In genomic region chr1:63189677-63190076, GRCh38 we compare ENCODE assay signal across 11 cellular contexts.
A peak's percentile ranks its signal among the peaks of the same experiment; 100 is the strongest.
DNase-seq lines count a peak whose midpoint lies in the region; ATAC-seq and TF ChIP-seq lines count a peak whose summit lies in the region.
"Had no signal": no experiment of that assay in that cellular context is flagged by ENCODE, and none has a peak within 500 bp of the region (broad histone marks: within the 10 kb centered on the region; RNA-seq: fewer than 3 reads in every experiment).

No MANE protein-coding gene starts in this region.

- H3K27me3 ChIP-seq in breast epithelium (no peaks in the 10 kb centered on the region), brain microvascular endothelial cell (replicated peaks) (no peaks in the 10 kb centered on the region), PC-9 (ENCODE audit: insufficient read depth, low read depth) (no peaks in the 10 kb centered on the region)
- H3K27me3 ChIP-seq: uterus had no signal

- H3K4me1 ChIP-seq in breast epithelium (no peaks in the 10 kb centered on the region), PC-9 (replicated peaks; ENCODE audit: insufficient read depth) (no peaks in the 10 kb centered on the region)
- H3K4me1 ChIP-seq: uterus had no signal

- POLR2A ChIA-PET in MCF 10A (lab: Yijun Ruan, JAX) (no interaction called here), PC-9 (lab: Charles Lee; ENCODE audit: unreplicated experiment) (no interaction called here)

- TF ChIP-seq POLR2A in breast epithelium (IDR thresholded peaks at IDR 0.05): no peak

- H3K36me3 ChIP-seq in breast epithelium (no peaks in the 10 kb centered on the region), brain microvascular endothelial cell (replicated peaks) (no peaks in the 10 kb centered on the region), PC-9 (ENCODE audit: low read depth) (no peaks in the 10 kb centered on the region)
- H3K36me3 ChIP-seq: uterus had no signal

- CTCF ChIA-PET in MCF 10A (lab: Yijun Ruan, JAX): interaction anchor here (0.6 to 2.9 kb wide), 8 partner anchors 9 to 348 kb away, joined by 3 to 10 read pairs (median 4); no protein-coding TSS in a partner anchor
- CTCF ChIA-PET in PC-9 (lab: Charles Lee): no interaction called here

- no peak overlapping the region for H3K4me3 Mint-ChIP-seq in MCF 10A (ENCODE audit: unreplicated experiment)
- H3K4me3 Mint-ChIP-seq: nephron had no signal

- BruUV-seq in MCF 10A (replicated peaks; lab: Mats Ljungman, UMichigan) (no TSS peak), PC-9 (replicated peaks; lab: Mats Ljungman, UMichigan) (no TSS peak)

- TF ChIP-seq CTCF in MCF 10A (IDR thresholded peaks at IDR 0.05; ENCODE audit: unreplicated experiment) (peak; percentile 17), breast epithelium (IDR thresholded peaks at IDR 0.05) (no peak), brain microvascular endothelial cell (IDR thresholded peaks at IDR 0.05; ENCODE audit: low read depth, low read length, missing control alignments) (peak; percentile 20), PC-9 (conservative IDR thresholded peaks at IDR 0.05) (no peak; the same call in 1 of the 2 replicates)

- DNase-seq in MCF 10A (ENCODE audit: unreplicated experiment): peak; percentile 50
- DNase-seq in breast epithelium (ENCODE audit: low spot score in 2 of 2): no peak
- DNase-seq in NCI-H1694 treated with DMSO at 0.1 percent for 48 hours (lab: John Stamatoyannopoulos, UW): peak; percentile 42
- no peak for DNase-seq in brain microvascular endothelial cell
- DNase-seq in stimulated activated CD4-positive, alpha-beta T cell treated with anti-CD3 and anti-CD28 coated beads, Interleukin-4, amount 100 ng/mL, for 24 hours: no peak
- no peak for DNase-seq in PC-9
- DNase-seq: T-helper 1 cell, uterus had no signal

- in situ Hi-C loops in brain microvascular endothelial cell (cut with HindIII; ENCODE audit: low pct_ligation_motif_present, low sequenced_read_pairs): no loop called here

- no peaks in the 10 kb centered on the region for H4K20me1 ChIP-seq in PC-9 (ENCODE audit: insufficient read depth)

- no peaks in the 10 kb centered on the region for H3K27me3 Mint-ChIP-seq in MCF 10A (ENCODE audit: insufficient read depth, unreplicated experiment)

- ATAC-seq in GM21529 (IDR thresholded peaks at IDR 0.05; ENCODE audit: unreplicated experiment): no peak
- no peak for ATAC-seq in GM21360 (IDR thresholded peaks at IDR 0.05; ENCODE audit: unreplicated experiment)

- no peaks in the 10 kb centered on the region for H3K9me3 ChIP-seq in breast epithelium
- no peaks in the 10 kb centered on the region for H3K9me3 ChIP-seq in PC-9 (ENCODE audit: insufficient read depth, low read depth)
- H3K9me3 ChIP-seq: uterus had no signal

- H3K9me3 Mint-ChIP-seq in MCF 10A (ENCODE audit: unreplicated experiment): no peaks in the 10 kb centered on the region
- H3K9me3 Mint-ChIP-seq: nephron had no signal

- H3K4me1 Mint-ChIP-seq in MCF 10A (ENCODE audit: insufficient read depth, unreplicated experiment): no peaks in the 10 kb centered on the region
- H3K4me1 Mint-ChIP-seq: nephron had no signal

- H3K27ac ChIP-seq in breast epithelium: no peak overlapping the region
- no peak overlapping the region for H3K27ac ChIP-seq in brain microvascular endothelial cell
- H3K27ac ChIP-seq in PC-9: no peak overlapping the region
- H3K27ac ChIP-seq: uterus had no signal

- H3K27ac Mint-ChIP-seq in MCF 10A (ENCODE audit: low read depth, unreplicated experiment): no peak overlapping the region
- H3K27ac Mint-ChIP-seq: nephron had no signal

- H3K79me2 ChIP-seq in PC-9 (ENCODE audit: low read depth): no peaks in the 10 kb centered on the region

- no peak overlapping the region for H3K4me2 ChIP-seq in PC-9

- H3K4me3 ChIP-seq in breast epithelium: no peak overlapping the region
- H3K4me3 ChIP-seq in brain microvascular endothelial cell (ENCODE audit: low read depth, low read length): no peak overlapping the region
- no peak overlapping the region for H3K4me3 ChIP-seq in PC-9
- H3K4me3 ChIP-seq: uterus had no signal

- H3K9me2 ChIP-seq in PC-9 (ENCODE audit: insufficient read depth): no peaks in the 10 kb centered on the region

- H3F3A ChIP-seq in PC-9 (ENCODE audit: insufficient read depth, low read depth): no peaks in the 10 kb centered on the region

- H2AFZ ChIP-seq in PC-9: no peak overlapping the region

- no peaks in the 10 kb centered on the region for H3K36me3 Mint-ChIP-seq in MCF 10A (ENCODE audit: insufficient read depth, unreplicated experiment)

- intact Hi-C loops in MCF 10A (cut with micrococcal nuclease): loop anchor here (1.0 to 10.0 kb wide), 2 partner anchors 165 to 252 kb away; no protein-coding TSS in a partner anchor
- intact Hi-C loops in breast epithelium (cut with DNase I; ENCODE audit: low total_unique reads): no loop called here
- intact Hi-C loops in PC-9 (cut with micrococcal nuclease; ENCODE audit: unreplicated experiment): no loop called here

Comparison
In these comparisons a context has a peak if more than half of its experiments do, and no peak if none do; other contexts are left out.
1. DNase-seq: peak in MCF 10A (single experiment) and NCI-H1694 treated with DMSO at 0.1 percent for 48 hours (single experiment); none in breast epithelium (0 of 2), brain microvascular endothelial cell (single experiment), stimulated activated CD4-positive, alpha-beta T cell treated with anti-CD3 and anti-CD28 coated beads, Interleukin-4, amount 100 ng/mL, for 24 hours (single experiment) and PC-9 (0 of 2).
2. CTCF ChIP-seq: peak in MCF 10A (single experiment) and brain microvascular endothelial cell (single experiment); none in breast epithelium (0 of 3) and PC-9 (single experiment).